In genomic region chr6:155406801-155407200, GRCh38 we compare ENCODE assay signal across 18 cellular contexts. TPM values are rescaled to one million over a fixed set of nuclear protein-coding genes. Genes with fewer than 3 reads are reported as not detected.
DNase-seq lines count a peak whose midpoint lies in the region; ATAC-seq, FAIRE-seq and TF ChIP-seq lines count a peak whose summit lies in the region.
"Had no signal": no experiment of that assay in that cellular context is flagged by ENCODE, and none has a peak within 500 bp of the region (broad histone marks: within the 10 kb centered on the region; RNA-seq: fewer than 3 reads in every experiment).

No MANE protein-coding gene starts in this region.

- H2AFZ ChIP-seq in GM23338: no peak overlapping the region
- no peak overlapping the region for H2AFZ ChIP-seq in Loucy (ENCODE audit: low read length)
- H2AFZ ChIP-seq in neural progenitor cell (replicated peaks): no peak overlapping the region

- H3K36me3 Mint-ChIP-seq in GM23338 (ENCODE audit: low read depth) (no peaks in the 10 kb centered on the region), endodermal cell (ENCODE audit: low read depth) (no peaks in the 10 kb centered on the region), neural progenitor cell (no peaks in the 10 kb centered on the region)
- H3K36me3 Mint-ChIP-seq in activated T-helper 1 cell treated with anti-CD3 and anti-CD28 coated beads, Interleukin-12 subunit alpha, Interleukin-12 subunit beta, Interleukin-2, Interleukin-4 antibody, amounts not matched to agents 30 ng/mL and 10 ng/mL and 1 ng/mL, durations not matched to agents 14 hours and 24 hours and 36 hours (ENCODE audit: low read depth): no peaks in the 10 kb centered on the region
- H3K36me3 Mint-ChIP-seq: IgD-negative memory B cell had no signal

- no peak overlapping the region for H3K27ac ChIP-seq in GM23338 (ENCODE audit: low read depth)
- H3K27ac ChIP-seq in endodermal cell (ENCODE audit: low read depth, low read length): no peak overlapping the region
- H3K27ac ChIP-seq in neural progenitor cell: no peak overlapping the region
- H3K27ac ChIP-seq: Peyer's patch, SK-N-MC had no signal

- H3K27me3 Mint-ChIP-seq in GM23338 (ENCODE audit: insufficient read depth, low read depth, poor library complexity): peaks cover 3% of the 10 kb centered on the region
- H3K27me3 Mint-ChIP-seq in endodermal cell (ENCODE audit: insufficient read depth): no peaks in the 10 kb centered on the region
- H3K27me3 Mint-ChIP-seq in neural progenitor cell (ENCODE audit: insufficient read depth, low read depth): peaks cover 19% of the 10 kb centered on the region
- H3K27me3 Mint-ChIP-seq in activated T-helper 1 cell treated with anti-CD3 and anti-CD28 coated beads, Interleukin-12 subunit alpha, Interleukin-12 subunit beta, Interleukin-2, Interleukin-4 antibody, amounts not matched to agents 30 ng/mL and 10 ng/mL and 1 ng/mL, durations not matched to agents 14 hours and 24 hours and 36 hours (ENCODE audit: insufficient read depth): peaks cover 2% of the 10 kb centered on the region
- H3K27me3 Mint-ChIP-seq: IgD-negative memory B cell had no signal

- H3K4me1 ChIP-seq in GM23338 (ENCODE audit: insufficient read depth) (no peaks in the 10 kb centered on the region), Loucy (ENCODE audit: insufficient read depth, low read length, poor library complexity, severe bottlenecking) (no peaks in the 10 kb centered on the region), endodermal cell (ENCODE audit: control insufficient read depth, insufficient read depth, low read length) (no peaks in the 10 kb centered on the region), neural progenitor cell (peaks cover 32% of the 10 kb centered on the region)
- H3K4me1 ChIP-seq: Peyer's patch had no signal

- FAIRE-seq in H54 (lab: Jason Lieb, UNC): no peak

- H4K20me1 ChIP-seq in GM23338 (replicated peaks; ENCODE audit: insufficient read depth) (no peaks in the 10 kb centered on the region), Loucy (ENCODE audit: insufficient read depth, low read length, poor library complexity, severe bottlenecking) (no peaks in the 10 kb centered on the region), neural progenitor cell (ENCODE audit: low read depth) (no peaks in the 10 kb centered on the region)

- ATAC-seq in GM23338 (peak; percentile 52; the same call in 1 of the 3 replicates), GM18858 (IDR thresholded peaks at IDR 0.05; ENCODE audit: unreplicated experiment) (no peak)
- ATAC-seq: Right ventricle myocardium inferior had no signal

- TF ChIP-seq POLR2A in H54 (IDR thresholded peaks at IDR 0.05; ENCODE audit: low read depth, low read length): no peak

- H3K27ac Mint-ChIP-seq in GM23338: no peak overlapping the region
- no peak overlapping the region for H3K27ac Mint-ChIP-seq in endodermal cell
- no peak overlapping the region for H3K27ac Mint-ChIP-seq in neural progenitor cell
- no peak overlapping the region for H3K27ac Mint-ChIP-seq in activated T-helper 1 cell treated with anti-CD3 and anti-CD28 coated beads, Interleukin-12 subunit alpha, Interleukin-12 subunit beta, Interleukin-2, Interleukin-4 antibody, amounts not matched to agents 30 ng/mL and 10 ng/mL and 1 ng/mL, durations not matched to agents 14 hours and 24 hours and 36 hours
- H3K27ac Mint-ChIP-seq: IgD-negative memory B cell had no signal

- H3K9ac ChIP-seq in Loucy (ENCODE audit: low read depth, low read length, poor library complexity, severe bottlenecking) (no peak overlapping the region), endodermal cell (ENCODE audit: extremely low read depth, low read length, poor library complexity, severe bottlenecking) (no peak overlapping the region), neural progenitor cell (no peak overlapping the region)

- H3K4me3 Mint-ChIP-seq in GM23338: no peak overlapping the region
- H3K4me3 Mint-ChIP-seq in endodermal cell: no peak overlapping the region
- no peak overlapping the region for H3K4me3 Mint-ChIP-seq in neural progenitor cell
- H3K4me3 Mint-ChIP-seq in activated T-helper 1 cell treated with anti-CD3 and anti-CD28 coated beads, Interleukin-12 subunit alpha, Interleukin-12 subunit beta, Interleukin-2, Interleukin-4 antibody, amounts not matched to agents 30 ng/mL and 10 ng/mL and 1 ng/mL, durations not matched to agents 14 hours and 24 hours and 36 hours: no peak overlapping the region
- H3K4me3 Mint-ChIP-seq: IgD-negative memory B cell had no signal

- H3K79me2 ChIP-seq in GM23338 (replicated peaks; ENCODE audit: insufficient read depth) (no peaks in the 10 kb centered on the region), Loucy (ENCODE audit: insufficient read depth, low read length) (no peaks in the 10 kb centered on the region), neural progenitor cell (ENCODE audit: low read depth) (no peaks in the 10 kb centered on the region)

- H3K9me2 ChIP-seq in GM23338 (ENCODE audit: insufficient read depth): no peaks in the 10 kb centered on the region
- H3K9me2 ChIP-seq in Loucy (replicated peaks; ENCODE audit: low read depth, low read length): no peaks in the 10 kb centered on the region

- no peak overlapping the region for H3K4me3 ChIP-seq in GM23338
- no peak overlapping the region for H3K4me3 ChIP-seq in Loucy (ENCODE audit: low read length, poor library complexity, severe bottlenecking)
- no peak overlapping the region for H3K4me3 ChIP-seq in endodermal cell (ENCODE audit: low read length)
- no peak overlapping the region for H3K4me3 ChIP-seq in neural progenitor cell
- H3K4me3 ChIP-seq: Peyer's patch, SK-N-MC had no signal

- H3K9me3 ChIP-seq in Loucy (ENCODE audit: insufficient read depth, low read depth, low read length) (no peaks in the 10 kb centered on the region), endodermal cell (ENCODE audit: control insufficient read depth, low read length) (no peaks in the 10 kb centered on the region), neural progenitor cell (ENCODE audit: low read depth) (no peaks in the 10 kb centered on the region)
- H3K9me3 ChIP-seq: Peyer's patch had no signal

- no peaks in the 10 kb centered on the region for H3K36me3 ChIP-seq in GM23338 (ENCODE audit: insufficient read depth)
- H3K36me3 ChIP-seq in Loucy (ENCODE audit: insufficient read depth, low read length): no peaks in the 10 kb centered on the region
- H3K36me3 ChIP-seq in endodermal cell (ENCODE audit: control insufficient read depth, insufficient read depth, low read length): no peaks in the 10 kb centered on the region
- no peaks in the 10 kb centered on the region for H3K36me3 ChIP-seq in neural progenitor cell
- H3K36me3 ChIP-seq: Peyer's patch had no signal

- H3K27me3 ChIP-seq in GM23338 (ENCODE audit: insufficient read depth) (no peaks in the 10 kb centered on the region), Loucy (ENCODE audit: insufficient read depth, low read length, poor library complexity, severe bottlenecking) (no peaks in the 10 kb centered on the region), endodermal cell (ENCODE audit: control insufficient read depth, insufficient read depth, low read length, poor library complexity, severe bottlenecking) (no peaks in the 10 kb centered on the region), neural progenitor cell (no peaks in the 10 kb centered on the region)
- H3K27me3 ChIP-seq: Peyer's patch had no signal

- H3F3A ChIP-seq in GM23338 (replicated peaks; ENCODE audit: low read depth) (no peaks in the 10 kb centered on the region), Loucy (ENCODE audit: low read depth) (no peaks in the 10 kb centered on the region), neural progenitor cell (ENCODE audit: low read depth) (no peaks in the 10 kb centered on the region)

- no peaks in the 10 kb centered on the region for H3K9me3 Mint-ChIP-seq in GM23338
- H3K9me3 Mint-ChIP-seq in endodermal cell: no peaks in the 10 kb centered on the region
- H3K9me3 Mint-ChIP-seq in neural progenitor cell: peaks cover 5% of the 10 kb centered on the region
- H3K9me3 Mint-ChIP-seq in activated T-helper 1 cell treated with anti-CD3 and anti-CD28 coated beads, Interleukin-12 subunit alpha, Interleukin-12 subunit beta, Interleukin-2, Interleukin-4 antibody, amounts not matched to agents 30 ng/mL and 10 ng/mL and 1 ng/mL, durations not matched to agents 14 hours and 24 hours and 36 hours: no peaks in the 10 kb centered on the region
- H3K9me3 Mint-ChIP-seq: IgD-negative memory B cell had no signal

- TF ChIP-seq CTCF in GM23338 (conservative IDR thresholded peaks at IDR 0.05; ENCODE audit: low read depth in 2 of 2): peak in 1 of 2 experiments; percentile 18; a peak in 1 of 4 replicates
- TF ChIP-seq CTCF in Loucy (conservative IDR thresholded peaks at IDR 0.05; ENCODE audit: low read length): peak; percentile 33; the same call in 1 of the 2 replicates
- peak; percentile 53 for TF ChIP-seq CTCF in endodermal cell (conservative IDR thresholded peaks at IDR 0.05)
- peak; percentile 9 for TF ChIP-seq CTCF in neural progenitor cell (IDR thresholded peaks at IDR 0.05)

- intact Hi-C loops in activated T-helper 1 cell treated with anti-CD3 and anti-CD28 coated beads, Interleukin-12 subunit alpha, Interleukin-12 subunit beta, Interleukin-2, Interleukin-4 antibody, amounts not matched to agents 30 ng/mL and 10 ng/mL and 1 ng/mL, durations not matched to agents 14 hours and 24 hours and 36 hours (cut with micrococcal nuclease): no loop called here

- DNase-seq in GM23338 (ENCODE audit: low spot score): peak; percentile 33
- DNase-seq in endodermal cell: no peak
- DNase-seq in neural progenitor cell (ENCODE audit: low spot score): no peak
- DNase-seq in activated T-helper 1 cell treated with anti-CD3 and anti-CD28 coated beads, Interleukin-12 subunit alpha, Interleukin-12 subunit beta, Interleukin-2, Interleukin-4 antibody, amounts not matched to agents 30 ng/mL and 10 ng/mL and 1 ng/mL, durations not matched to agents 14 hours and 24 hours and 36 hours (ENCODE audit: low spot score): no peak
- DNase-seq in H54 (ENCODE audit: insufficient read length, low spot score): no peak
- DNase-seq: COR-L47, DMS153, NCI-H187 treated with DMSO at 0.1 percent for 48 hours, NCI-H510A, NCI-H82, Peyer's patch had no signal

- no peaks in the 10 kb centered on the region for H3K4me1 Mint-ChIP-seq in GM23338
- no peaks in the 10 kb centered on the region for H3K4me1 Mint-ChIP-seq in endodermal cell
- peaks cover 23% of the 10 kb centered on the region for H3K4me1 Mint-ChIP-seq in neural progenitor cell
- no peaks in the 10 kb centered on the region for H3K4me1 Mint-ChIP-seq in activated T-helper 1 cell treated with anti-CD3 and anti-CD28 coated beads, Interleukin-12 subunit alpha, Interleukin-12 subunit beta, Interleukin-2, Interleukin-4 antibody, amounts not matched to agents 30 ng/mL and 10 ng/mL and 1 ng/mL, durations not matched to agents 14 hours and 24 hours and 36 hours (ENCODE audit: low read depth)

- 100% methylated on average over 1 of the region's 1 CpG for WGBS in endodermal cell (ENCODE audit: insufficient coverage in 1 of 2, insufficient read length in 1 of 2), 2 experiments

- H3K4me2 ChIP-seq in GM23338 (no peak overlapping the region), Loucy (ENCODE audit: low read depth, low read length, poor library complexity, severe bottlenecking) (no peak overlapping the region), neural progenitor cell (no peak overlapping the region)

RNA-seq across cellular contexts. Expression of gene NOX3, which starts 48.8 kb away (rescaled TPM):
- total RNA-seq in GM23338 (2014; rRNA removed; shearing (Covaris generic)): not detected in 2 replicates
- polyA plus RNA-seq in GM23338 (2016; fragmentation: Nextera tagmentation; extraction: Ambion mirVana): not detected in 2 replicates
- not detected for total RNA-seq in endodermal cell
- polyA plus RNA-seq in endodermal cell (2013, experiment 1 of 2): not detected
- polyA plus RNA-seq in endodermal cell (2013, experiment 2 of 2): not detected
- total RNA-seq in neural progenitor cell (ENCODE audit: low replicate concordance): not detected in 2 replicates
- not detected in 2 replicates for total RNA-seq in activated T-helper 1 cell treated with anti-CD3 and anti-CD28 coated beads, Interleukin-12 subunit alpha, Interleukin-12 subunit beta, Interleukin-2, Interleukin-4 antibody, amounts not matched to agents 30 ng/mL and 10 ng/mL and 1 ng/mL, durations not matched to agents 14 hours and 24 hours and 36 hours
- total RNA-seq: HT1080, LHCN-M2, Peyer's patch, Right ventricle myocardium inferior had no signal
- polyA plus RNA-seq: IgD-negative memory B cell had no signal
